27 cellular contexts compared by ENCODE assay signal in genomic region chr6:120874422-120874821, GRCh38.
"Had no signal": no experiment of that assay in that cellular context is flagged by ENCODE, and none has a peak within 500 bp of the region (broad histone marks: within the 10 kb centered on the region; RNA-seq: fewer than 3 reads in every experiment).

No MANE protein-coding gene starts in this region.

- H3K9me3 Mint-ChIP-seq: endodermal cell, type B pancreatic cell had no signal

- H3K4me1 Mint-ChIP-seq: natural killer cell had no signal

- FAIRE-seq: pancreas, small intestine had no signal

- H3K27ac ChIP-seq: colonic mucosa, epithelial cell of prostate, gastrocnemius medialis, left lung, neutrophil, pancreas, right lobe of liver, testis, tibial artery, vagina had no signal

- ATAC-seq: esophagus mucosa; gastrocnemius medialis; left cardiac atrium; left lung; natural killer cell; pancreas; right lobe of liver; stimulated activated naive CD8-positive, alpha-beta T cell treated with anti-CD3 and anti-CD28 coated beads, Interleukin-15, Interleukin-2, amounts not matched to agents 100 U/mL and 50 U/mL, for 24 hours had no signal

- H3K9me3 ChIP-seq: colonic mucosa, gastrocnemius medialis, neutrophil, pancreas, right lobe of liver, testis, tibial artery, vagina had no signal

- H3K36me3 Mint-ChIP-seq: natural killer cell, type B pancreatic cell had no signal

- H3K4me3 ChIP-seq: colonic mucosa, gastrocnemius medialis, left lung, pancreas, right lobe of liver, testis, tibial artery, vagina had no signal

- H3K27me3 Mint-ChIP-seq: dendritic cell treated with granulocyte-macrophage colony-stimulating factor and Interleukin-4, amounts not matched to agents 40 ng/mL and 50 ng/mL, for 4 days; type B pancreatic cell had no signal

- H3K4me3 Mint-ChIP-seq: dendritic cell treated with granulocyte-macrophage colony-stimulating factor and Interleukin-4, amounts not matched to agents 40 ng/mL and 50 ng/mL, for 4 days; endodermal cell; natural killer cell; type B pancreatic cell had no signal

- H3K27me3 ChIP-seq: colonic mucosa, gastrocnemius medialis, left lung, neutrophil, pancreas, right lobe of liver, testis, tibial artery, vagina had no signal

- H3K4me1 ChIP-seq: colonic mucosa, gastrocnemius medialis, left lung, pancreas, right lobe of liver, testis, tibial artery, vagina had no signal

- H3K27ac Mint-ChIP-seq: dendritic cell treated with granulocyte-macrophage colony-stimulating factor and Interleukin-4, amounts not matched to agents 40 ng/mL and 50 ng/mL, for 4 days; endodermal cell; natural killer cell; type B pancreatic cell had no signal

- DNase-seq: colonic mucosa; effector CD8-positive, alpha-beta T cell; endodermal cell; foreskin fibroblast; gastrocnemius medialis; left cardiac atrium; mammary epithelial cell; mesendoderm; natural killer cell; small intestine; stimulated activated CD4-positive, alpha-beta T cell treated with anti-CD3 and anti-CD28 coated beads, Interleukin-12 subunit alpha, Interleukin-12 subunit beta, amount 100 ng/mL, for 4 hours; stimulated activated CD4-positive, alpha-beta T cell treated with anti-CD3 and anti-CD28 coated beads, Interleukin-1b, Interleukin-23, amount 100 ng/mL, for 48 hours; stimulated activated CD4-positive, alpha-beta T cell treated with anti-CD3 and anti-CD28 coated beads, Interleukin-4, amount 100 ng/mL, for 1 hour; stimulated activated CD8-positive, alpha-beta memory T cell treated with anti-CD3 and anti-CD28 coated beads, Interleukin-4, amount 100 ng/mL, for 48 hours; stimulated activated naive CD8-positive, alpha-beta T cell treated with anti-CD3 and anti-CD28 coated beads, Interleukin-15, Interleukin-2, amounts not matched to agents 100 U/mL and 50 U/mL, for 24 hours; substantia nigra; testis had no signal

- H3K36me3 ChIP-seq: colonic mucosa, gastrocnemius medialis, left lung, neutrophil, pancreas, right lobe of liver, tibial artery, vagina had no signal
